ENCODE assay signal across 15 cellular contexts in the genomic region with DNA sequence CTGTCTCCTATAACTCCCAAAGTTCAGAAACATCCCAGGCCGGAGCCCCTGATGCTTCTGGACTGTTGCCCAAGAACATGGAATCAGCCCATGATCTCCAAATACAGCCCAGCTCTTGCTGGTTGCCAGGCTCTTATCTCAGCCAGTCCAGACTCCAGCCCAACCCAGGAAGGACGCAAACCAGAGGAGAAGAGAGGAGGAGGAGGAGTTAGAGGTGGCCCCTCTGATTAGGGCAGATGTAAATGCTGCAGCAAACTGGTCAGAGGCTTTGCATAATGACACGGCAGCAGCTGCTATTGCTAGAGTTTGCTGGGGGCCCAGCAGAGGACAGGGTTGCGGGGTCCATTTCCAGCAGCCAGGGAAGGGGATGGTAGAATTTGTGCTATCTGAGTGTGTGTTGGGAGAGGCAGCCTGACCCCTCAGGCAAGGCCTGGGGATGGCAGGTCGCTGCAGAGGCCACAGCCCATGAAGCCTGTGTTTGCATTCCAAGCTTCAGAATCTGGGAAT. TPM values are rescaled to one million over a fixed set of nuclear protein-coding genes. Genes with fewer than 3 reads are reported as not detected.
DNase-seq lines count a peak whose midpoint lies in the region; ATAC-seq, FAIRE-seq and TF ChIP-seq lines count a peak whose summit lies in the region.
"Had no signal": no experiment of that assay in that cellular context is flagged by ENCODE, and none has a peak within 500 bp of the region (broad histone marks: within the 10 kb centered on the region; RNA-seq: fewer than 3 reads in every experiment).

No MANE protein-coding gene starts in this region.

- no peak overlapping the region for H3K18ac ChIP-seq in neuronal stem cell (ENCODE audit: low read length)

- no peak overlapping the region for H2BK120ac ChIP-seq in neuronal stem cell (ENCODE audit: low read depth, low read length)

- H3K4me2 ChIP-seq in endothelial cell of umbilical vein (ENCODE audit: insufficient read depth, low read length) (no peak overlapping the region), neuronal stem cell (ENCODE audit: insufficient read depth, low read length, poor library complexity, severe bottlenecking) (no peak overlapping the region)

- no peak overlapping the region for H4K8ac ChIP-seq in neuronal stem cell (ENCODE audit: low read depth, low read length)

- CTCF ChIA-PET in endothelial cell of umbilical vein (lab: Charles Lee) = interaction anchor here (1.1 kb wide), 1 partner anchor 10 kb away, joined by 6 read pairs; the partner anchor contains the start of gene KCND1

- POLR2A ChIA-PET in endothelial cell of umbilical vein (lab: Charles Lee) = no interaction called here

- H3K14ac ChIP-seq in neuronal stem cell (ENCODE audit: low read length) = no peak overlapping the region

- DNase-seq in OCI-M2 (lab: John Stamatoyannopoulos, UW; ENCODE audit: unreplicated experiment) = peak; percentile 52
- DNase-seq in endothelial cell of umbilical vein (ENCODE audit: low read depth, low spot score) = peak; percentile 24
- no peak for DNase-seq in neuronal stem cell (ENCODE audit: low spot score)
- DNase-seq in MG63 = no peak
- DNase-seq in NCI-H2029 treated with DMSO at 0.1 percent for 48 hours (lab: John Stamatoyannopoulos, UW) = no peak
- DNase-seq: activated CD4-positive, alpha-beta T cell treated with anti-CD3 and anti-CD28 coated beads, Interleukin-2, amount 50 U/mL, for 4 hours; foreskin keratinocyte; HFFc6; NCI-H1930; NCI-H524 treated with DMSO at 0.1 percent for 48 hours; pancreas had no signal

- no peak overlapping the region for H2BK15ac ChIP-seq in neuronal stem cell (ENCODE audit: low read length)

- no peak overlapping the region for H3K4me3 ChIP-seq in HUES6 (ENCODE audit: low read depth, low read length)
- H3K4me3 ChIP-seq in endothelial cell of umbilical vein (replicated peaks in 1 of 3; ENCODE audit: insufficient read depth in 1 of 3, low read depth in 1 of 3, low read length in 3 of 3) = no peak overlapping the region
- no peak overlapping the region for H3K4me3 ChIP-seq in neuronal stem cell (ENCODE audit: low read length in 2 of 2)
- H3K4me3 ChIP-seq in MG63 = no peak overlapping the region
- H3K4me3 ChIP-seq: pancreas, suprapubic skin had no signal

- no peak overlapping the region for H4K91ac ChIP-seq in neuronal stem cell (ENCODE audit: low read depth, low read length, poor library complexity)

- no peak overlapping the region for H2BK12ac ChIP-seq in neuronal stem cell (ENCODE audit: low read length)

- no peak for TF ChIP-seq POLR2A in endothelial cell of umbilical vein (IDR thresholded peaks at IDR 0.05; ENCODE audit: low read depth, low read length)

- no peak overlapping the region for H3K23ac ChIP-seq in neuronal stem cell (ENCODE audit: low read depth, low read length, poor library complexity)

- no peak for TF ChIP-seq CTCF in endothelial cell of umbilical vein (IDR thresholded peaks at IDR 0.05; ENCODE audit: extremely low read depth in 1 of 2, insufficient read depth in 1 of 2, low read depth in 1 of 2, low read length in 2 of 2)

- H3K79me1 ChIP-seq in neuronal stem cell (ENCODE audit: low read depth, low read length) = peaks cover 4% of the 10 kb centered on the region

- H3K4ac ChIP-seq in neuronal stem cell (ENCODE audit: low read length) = no peak overlapping the region

- H2AFZ ChIP-seq in endothelial cell of umbilical vein (ENCODE audit: low read depth, low read length) = no peak overlapping the region
- H2AFZ ChIP-seq in neuronal stem cell (ENCODE audit: low read length) = peak overlapping the region; percentile 37

- no peak for ATAC-seq in GM19463 (IDR thresholded peaks at IDR 0.05; ENCODE audit: unreplicated experiment)
- no peak for ATAC-seq in GM18870 (IDR thresholded peaks at IDR 0.05; ENCODE audit: unreplicated experiment)
- ATAC-seq: foreskin keratinocyte, pancreas had no signal

- no CpG with 5 or more reads among the region's 5 CpGs for WGBS in neuronal stem cell (ENCODE audit: extremely low coverage in 2 of 2, insufficient read length in 2 of 2, insufficient replicate concordance in 1 of 2), 2 donors

- peaks cover 4% of the 10 kb centered on the region for H3K79me2 ChIP-seq in endothelial cell of umbilical vein (ENCODE audit: control insufficient read depth, insufficient read depth, low read length)

- dilution Hi-C loops in endothelial cell of umbilical vein (cut with MboI; ENCODE audit: extremely low pct_ligation_motif_present, low sequenced_read_pairs) = no loop called here

- H3K9me3 ChIP-seq in HUES6 (ENCODE audit: control insufficient read depth, insufficient read depth, low read depth, low read length) (peaks cover 23% of the 10 kb centered on the region; the same call in 1 of the 2 replicates), endothelial cell of umbilical vein (replicated peaks; ENCODE audit: control insufficient read depth, insufficient read depth, low read length) (no peaks in the 10 kb centered on the region), neuronal stem cell (replicated peaks in 1 of 2; ENCODE audit: control insufficient read depth in 2 of 2, insufficient read depth in 1 of 2, low read depth in 1 of 2, low read length in 2 of 2) (no peaks in the 10 kb centered on the region), MG63 (no peaks in the 10 kb centered on the region)
- H3K9me3 ChIP-seq: pancreas, suprapubic skin had no signal

- H2AK5ac ChIP-seq in neuronal stem cell (ENCODE audit: low read depth, low read length) = no peak overlapping the region

- H3K4me1 ChIP-seq in HUES6 (ENCODE audit: control insufficient read depth, insufficient read depth, low read length) = peaks cover 13% of the 10 kb centered on the region; the same call in 1 of the 2 replicates
- peaks cover 9% of the 10 kb centered on the region for H3K4me1 ChIP-seq in endothelial cell of umbilical vein (ENCODE audit: control insufficient read depth, extremely low read depth, insufficient read depth, low read length)
- peaks cover 1% of the 10 kb centered on the region in 2 donors for H3K4me1 ChIP-seq in neuronal stem cell (ENCODE audit: control insufficient read depth in 2 of 2, insufficient read depth in 1 of 2, low read depth in 1 of 2, low read length in 2 of 2)
- H3K4me1 ChIP-seq: pancreas had no signal

- H3K27me3 ChIP-seq in HUES6 (ENCODE audit: control insufficient read depth, insufficient read depth, low read length) (no peaks in the 10 kb centered on the region), endothelial cell of umbilical vein (ENCODE audit: control insufficient read depth in 2 of 2, insufficient read depth in 2 of 2, low read length in 2 of 2) (no peaks in the 10 kb centered on the region), neuronal stem cell (ENCODE audit: control insufficient read depth in 3 of 3, insufficient read depth in 3 of 3, low read depth in 1 of 3, low read length in 3 of 3) (no peaks in the 10 kb centered on the region), MG63 (no peaks in the 10 kb centered on the region)
- H3K27me3 ChIP-seq: foreskin keratinocyte, pancreas, suprapubic skin had no signal

- H3K9ac ChIP-seq in HUES6 (ENCODE audit: low read length) = peak overlapping the region; percentile 0
- no peak overlapping the region for H3K9ac ChIP-seq in endothelial cell of umbilical vein (replicated peaks; ENCODE audit: extremely low read depth, insufficient read depth, low read length)
- H3K9ac ChIP-seq in neuronal stem cell (ENCODE audit: low read depth, low read length, poor library complexity) = no peak overlapping the region

- FAIRE-seq in endothelial cell of umbilical vein (lab: Jason Lieb, UNC) = no peak
- FAIRE-seq: pancreas had no signal

- no peak overlapping the region for H2BK5ac ChIP-seq in neuronal stem cell (ENCODE audit: low read length)

- H3K36me3 ChIP-seq in HUES6 (ENCODE audit: control insufficient read depth, insufficient read depth, low read length) (peaks cover 12% of the 10 kb centered on the region), endothelial cell of umbilical vein (ENCODE audit: control insufficient read depth in 2 of 2, extremely low read depth in 1 of 2, insufficient read depth in 2 of 2, low read length in 2 of 2) (no peaks in the 10 kb centered on the region), neuronal stem cell (replicated peaks in 1 of 2; ENCODE audit: control insufficient read depth in 2 of 2, insufficient read depth in 2 of 2, low read length in 2 of 2) (no peaks in the 10 kb centered on the region), MG63 (no peaks in the 10 kb centered on the region)
- H3K36me3 ChIP-seq: pancreas, suprapubic skin had no signal

- no TSS peak for BruUV-seq in endothelial cell of umbilical vein (replicated peaks; lab: Mats Ljungman, UMichigan)

- H4K20me1 ChIP-seq in endothelial cell of umbilical vein (replicated peaks; ENCODE audit: control insufficient read depth, extremely low read depth, insufficient read depth, low read length) = no peaks in the 10 kb centered on the region

- no peaks in the 10 kb centered on the region for H3K9me1 ChIP-seq in endothelial cell of umbilical vein (replicated peaks; ENCODE audit: control insufficient read depth, extremely low read depth, insufficient read depth, low read length)

- H3K27ac ChIP-seq in HUES6 (ENCODE audit: low read depth, low read length) = no peak overlapping the region
- H3K27ac ChIP-seq in endothelial cell of umbilical vein (ENCODE audit: insufficient read depth, low read depth, low read length) = no peak overlapping the region
- H3K27ac ChIP-seq in neuronal stem cell (replicated peaks; ENCODE audit: low read length) = no peak overlapping the region
- H3K27ac ChIP-seq: foreskin keratinocyte, pancreas, suprapubic skin had no signal

- intact Hi-C loops in endothelial cell of umbilical vein (cut with micrococcal nuclease) = no loop called here

RNA-seq across cellular contexts. Expression of gene OTUD5, which starts 4.2 kb away (rescaled TPM):
- 41.0 and 44.3 TPM in 2 replicates for total RNA-seq in endothelial cell of umbilical vein
- polyA plus RNA-seq in endothelial cell of umbilical vein = 44.6 and 46.3 TPM in 2 replicates
- polyA plus RNA-seq in endothelial cell of umbilical vein (2011; cell fraction: cytosol; rRNA removed) = 39.1 and 43.8 TPM in 2 replicates
- polyA plus RNA-seq in endothelial cell of umbilical vein (2011; cell fraction: nucleus; rRNA removed) = 113 and 124 TPM in 2 replicates
- polyA plus RNA-seq in endothelial cell of umbilical vein (2012) = 50.2 and 50.7 TPM in 2 replicates
- 69.9 and 98.0 TPM in 2 replicates for polyA minus RNA-seq in endothelial cell of umbilical vein
- polyA minus RNA-seq in endothelial cell of umbilical vein (2011; cell fraction: cytosol; rRNA and poly(A)+ RNA removed) = 59.3 TPM
- 25.3 and 29.0 TPM in 2 replicates for polyA minus RNA-seq in endothelial cell of umbilical vein (2011; cell fraction: nucleus; rRNA and poly(A)+ RNA removed)
- polyA plus RNA-seq in neuronal stem cell (2013, experiment 1 of 2) = 40.8 TPM
- 40.9 TPM for polyA plus RNA-seq in neuronal stem cell (2013, experiment 2 of 2)
- 21.9 and 27.4 TPM in 2 replicates for total RNA-seq in MG63 (2014; rRNA removed; shearing (Covaris generic); ENCODE audit: low replicate concordance)

RNA-seq across cellular contexts. Expression of gene KCND1, which starts 10.0 kb away (rescaled TPM):
- total RNA-seq in endothelial cell of umbilical vein = 0.67 and 1.3 TPM in 2 replicates
- 0.54 and 1.1 TPM in 2 replicates for polyA plus RNA-seq in endothelial cell of umbilical vein
- 0.34 and 0.63 TPM in 2 replicates for polyA plus RNA-seq in endothelial cell of umbilical vein (2011; cell fraction: cytosol; rRNA removed)
- polyA plus RNA-seq in endothelial cell of umbilical vein (2011; cell fraction: nucleus; rRNA removed) = 3.6 and 4.8 TPM in 2 replicates
- 1.0 and 1.6 TPM in 2 replicates for polyA plus RNA-seq in endothelial cell of umbilical vein (2012)
- polyA minus RNA-seq in endothelial cell of umbilical vein = 0.66 and 1.5 TPM in 2 replicates
- 0.41 TPM for polyA minus RNA-seq in endothelial cell of umbilical vein (2011; cell fraction: cytosol; rRNA and poly(A)+ RNA removed)
- polyA minus RNA-seq in endothelial cell of umbilical vein (2011; cell fraction: nucleus; rRNA and poly(A)+ RNA removed) = 0.82 and 1.8 TPM in 2 replicates
- 2.0 TPM for polyA plus RNA-seq in neuronal stem cell (2013, experiment 1 of 2)
- 1.9 TPM for polyA plus RNA-seq in neuronal stem cell (2013, experiment 2 of 2)
- total RNA-seq in MG63 (2014; rRNA removed; shearing (Covaris generic); ENCODE audit: low replicate concordance) = 0.23 TPM in 1 of 2 replicates, not detected in the other

RNA-seq across cellular contexts. Expression of gene GRIPAP1, which starts 40.4 kb away (rescaled TPM):
- total RNA-seq in endothelial cell of umbilical vein = 48.5 and 49.4 TPM in 2 replicates
- polyA plus RNA-seq in endothelial cell of umbilical vein = 19.0 and 25.3 TPM in 2 replicates
- 25.4 and 27.1 TPM in 2 replicates for polyA plus RNA-seq in endothelial cell of umbilical vein (2011; cell fraction: cytosol; rRNA removed)
- 136 and 138 TPM in 2 replicates for polyA plus RNA-seq in endothelial cell of umbilical vein (2011; cell fraction: nucleus; rRNA removed)
- 32.3 and 37.9 TPM in 2 replicates for polyA plus RNA-seq in endothelial cell of umbilical vein (2012)
- polyA minus RNA-seq in endothelial cell of umbilical vein = 37.6 and 39.8 TPM in 2 replicates
- polyA minus RNA-seq in endothelial cell of umbilical vein (2011; cell fraction: cytosol; rRNA and poly(A)+ RNA removed) = 14.7 TPM
- polyA minus RNA-seq in endothelial cell of umbilical vein (2011; cell fraction: nucleus; rRNA and poly(A)+ RNA removed) = 26.2 and 39.1 TPM in 2 replicates
- 22.5 TPM for polyA plus RNA-seq in neuronal stem cell (2013, experiment 1 of 2)
- polyA plus RNA-seq in neuronal stem cell (2013, experiment 2 of 2) = 21.8 TPM
- 15.7 and 20.3 TPM in 2 replicates for total RNA-seq in MG63 (2014; rRNA removed; shearing (Covaris generic); ENCODE audit: low replicate concordance)

RNA-seq across cellular contexts. Expression of gene PIM2, which starts 42.8 kb away (rescaled TPM):
- 5.5 and 7.4 TPM in 2 replicates for total RNA-seq in endothelial cell of umbilical vein
- 7.4 and 7.5 TPM in 2 replicates for polyA plus RNA-seq in endothelial cell of umbilical vein
- polyA plus RNA-seq in endothelial cell of umbilical vein (2011; cell fraction: cytosol; rRNA removed) = 4.5 TPM in 2 replicates
- 8.7 and 9.7 TPM in 2 replicates for polyA plus RNA-seq in endothelial cell of umbilical vein (2011; cell fraction: nucleus; rRNA removed)
- 4.6 and 5.1 TPM in 2 replicates for polyA plus RNA-seq in endothelial cell of umbilical vein (2012)
- polyA minus RNA-seq in endothelial cell of umbilical vein = 9.7 and 11.9 TPM in 2 replicates
- polyA minus RNA-seq in endothelial cell of umbilical vein (2011; cell fraction: cytosol; rRNA and poly(A)+ RNA removed) = 9.1 TPM
- polyA minus RNA-seq in endothelial cell of umbilical vein (2011; cell fraction: nucleus; rRNA and poly(A)+ RNA removed) = 5.0 and 5.1 TPM in 2 replicates
- 10.2 TPM for polyA plus RNA-seq in neuronal stem cell (2013, experiment 1 of 2)
- polyA plus RNA-seq in neuronal stem cell (2013, experiment 2 of 2) = 10.1 TPM
- 1.6 and 1.9 TPM in 2 replicates for total RNA-seq in MG63 (2014; rRNA removed; shearing (Covaris generic); ENCODE audit: low replicate concordance)

RNA-seq across cellular contexts. Expression of gene SLC35A2, which starts 50.2 kb away (rescaled TPM):
- total RNA-seq in endothelial cell of umbilical vein = 28.9 and 31.4 TPM in 2 replicates
- 64.5 and 76.5 TPM in 2 replicates for polyA plus RNA-seq in endothelial cell of umbilical vein
- 35.7 and 36.0 TPM in 2 replicates for polyA plus RNA-seq in endothelial cell of umbilical vein (2011; cell fraction: cytosol; rRNA removed)
- 25.5 TPM in 2 replicates for polyA plus RNA-seq in endothelial cell of umbilical vein (2011; cell fraction: nucleus; rRNA removed)
- 27.8 and 36.6 TPM in 2 replicates for polyA plus RNA-seq in endothelial cell of umbilical vein (2012)
- polyA minus RNA-seq in endothelial cell of umbilical vein = 48.9 and 52.1 TPM in 2 replicates
- 39.9 TPM for polyA minus RNA-seq in endothelial cell of umbilical vein (2011; cell fraction: cytosol; rRNA and poly(A)+ RNA removed)
- polyA minus RNA-seq in endothelial cell of umbilical vein (2011; cell fraction: nucleus; rRNA and poly(A)+ RNA removed) = 7.9 and 9.2 TPM in 2 replicates
- polyA plus RNA-seq in neuronal stem cell (2013, experiment 1 of 2) = 12.9 TPM
- 11.9 TPM for polyA plus RNA-seq in neuronal stem cell (2013, experiment 2 of 2)
- 16.6 and 25.9 TPM in 2 replicates for total RNA-seq in MG63 (2014; rRNA removed; shearing (Covaris generic); ENCODE audit: low replicate concordance)

Comparison
In these comparisons a context has a peak if more than half of its experiments do, and no peak if none do; other contexts are left out.
1. DNase-seq: peak in OCI-M2 (single experiment) and endothelial cell of umbilical vein (single experiment); none in neuronal stem cell (single experiment), MG63 (single experiment) and NCI-H2029 treated with DMSO at 0.1 percent for 48 hours (single experiment).